Comparison of ENCODE assay signal across 1 cellular context in the genomic region with DNA sequence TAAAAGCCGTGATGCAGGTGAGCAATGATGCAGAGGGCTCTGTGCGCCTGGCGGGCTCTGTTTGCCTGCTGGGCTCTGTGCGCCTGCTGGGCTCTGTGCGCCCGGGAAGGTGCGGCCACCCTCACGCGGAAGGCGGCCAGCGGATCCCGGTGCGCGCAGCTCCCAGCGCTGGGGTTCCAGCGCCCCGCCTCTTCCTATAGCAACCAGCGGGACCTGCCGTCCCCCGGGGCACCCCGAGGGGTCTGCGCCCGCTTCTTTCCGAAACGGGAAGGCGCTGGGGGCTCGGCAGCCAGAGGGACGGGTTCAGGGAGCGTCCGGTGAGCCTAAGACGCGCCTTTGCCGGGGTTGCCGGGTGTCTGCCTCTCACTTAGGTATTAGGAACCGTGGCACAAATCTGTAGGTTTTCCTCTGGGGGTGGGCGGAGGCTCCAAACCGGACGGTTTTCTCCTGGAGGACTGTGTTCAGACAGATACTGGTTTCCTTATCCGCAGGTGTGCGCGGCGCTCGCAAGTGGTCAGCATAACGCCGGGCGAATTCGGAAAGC.
TF ChIP-seq lines count a peak whose summit lies in the region.

No MANE protein-coding gene starts in this region.

TF ChIP-seq in A549, 52 proteins besides CTCF, POLR2A, EP300 and RAD21 (continued from another document):
- TF ChIP-seq, protein P1, sequence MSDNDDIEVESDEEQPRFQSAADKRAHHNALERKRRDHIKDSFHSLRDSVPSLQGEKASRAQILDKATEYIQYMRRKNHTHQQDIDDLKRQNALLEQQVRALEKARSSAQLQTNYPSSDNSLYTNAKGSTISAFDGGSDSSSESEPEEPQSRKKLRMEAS (IDR thresholded peaks at IDR 0.05) = no peak
- TF ChIP-seq EHF (CRISPR knock-in tag; IDR thresholded peaks at IDR 0.05) (no peak), E2F6 (IDR thresholded peaks at IDR 0.05; ENCODE audit: borderline replicate concordance, low read depth) (no peak), PBX3 (IDR thresholded peaks at IDR 0.05) (no peak)
- TF ChIP-seq, protein P2, sequence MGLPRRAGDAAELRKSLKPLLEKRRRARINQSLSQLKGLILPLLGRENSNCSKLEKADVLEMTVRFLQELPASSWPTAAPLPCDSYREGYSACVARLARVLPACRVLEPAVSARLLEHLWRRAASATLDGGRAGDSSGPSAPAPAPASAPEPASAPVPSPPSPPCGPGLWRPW (IDR thresholded peaks at IDR 0.05) = no peak
